Comparison of ENCODE assay signal across 9 cellular contexts in genomic region chr22:29907753-29908515, GRCh38. TPM values are rescaled to one million over a fixed set of nuclear protein-coding genes. Genes with fewer than 3 reads are reported as not detected.
DNase-seq lines count a peak whose midpoint lies in the region; ATAC-seq, FAIRE-seq and TF ChIP-seq lines count a peak whose summit lies in the region.
"Had no signal": no experiment of that assay in that cellular context is flagged by ENCODE, and none has a peak within 500 bp of the region (broad histone marks: within the 10 kb centered on the region; RNA-seq: fewer than 3 reads in every experiment).

No MANE protein-coding gene starts in this region.

- H4K20me1 ChIP-seq in astrocyte (ENCODE audit: insufficient read depth, low read length): peaks cover 44% of the 10 kb centered on the region

- no peak for TF ChIP-seq CTCF in astrocyte (IDR thresholded peaks at IDR 0.05; ENCODE audit: insufficient read depth, low read depth, low read length)

- peak overlapping the region; percentile 49 for H3K27ac ChIP-seq in astrocyte (ENCODE audit: low read depth, low read length)

- H3K9ac ChIP-seq in astrocyte (ENCODE audit: low read length): no peak overlapping the region

- H3K36me3 ChIP-seq in astrocyte (ENCODE audit: insufficient read depth, low read length): no peaks in the 10 kb centered on the region

- intact Hi-C loops in activated naive CD4-positive, alpha-beta T cell treated with anti-CD3 and anti-CD28 coated beads for 36 hours (cut with micrococcal nuclease): no loop called here

- ATAC-seq in HG02973 (IDR thresholded peaks at IDR 0.05; ENCODE audit: unreplicated experiment): no peak

- no peak overlapping the region for H3K4me3 Mint-ChIP-seq in activated naive CD4-positive, alpha-beta T cell treated with anti-CD3 and anti-CD28 coated beads for 36 hours
- peak overlapping the region; percentile 43 for H3K4me3 Mint-ChIP-seq in astrocyte (ENCODE audit: unreplicated experiment)
- H3K4me3 Mint-ChIP-seq: activated naive CD4-positive, alpha-beta T cell treated with anti-CD3 and anti-CD28 coated beads, Interleukin-2, amount 50 U/mL, for 24 hours had no signal

- DNase-seq in activated naive CD4-positive, alpha-beta T cell treated with anti-CD3 and anti-CD28 coated beads for 36 hours: peak; percentile 62
- DNase-seq in activated naive CD4-positive, alpha-beta T cell treated with anti-CD3 and anti-CD28 coated beads, Interleukin-2, amount 50 U/mL, for 16 hours: no peak
- peak; percentile 10 for DNase-seq in NCI-H2196 treated with DMSO at 0.1 percent for 48 hours (lab: John Stamatoyannopoulos, UW; ENCODE audit: unreplicated experiment)
- DNase-seq in astrocyte (ENCODE audit: low read depth): peak; percentile 97
- peak; percentile 54 for DNase-seq in iPS-NIHi11 (ENCODE audit: low spot score)
- peak; percentile 41 for DNase-seq in stimulated activated CD4-positive, alpha-beta T cell treated with anti-CD3 and anti-CD28 coated beads, Interleukin-15, amount 100 ng/mL, for 24 hours
- DNase-seq in T-helper 2 cell: no peak

- CTCF ChIA-PET in activated naive CD4-positive, alpha-beta T cell treated with anti-CD3 and anti-CD28 coated beads for 36 hours (lab: Charles Lee): interaction anchor here (0.6 to 1.8 kb wide), 5 partner anchors 9 to 307 kb away, joined by 3 to 7 read pairs (median 5); no protein-coding TSS in a partner anchor

- no peak overlapping the region for H3K27ac Mint-ChIP-seq in activated naive CD4-positive, alpha-beta T cell treated with anti-CD3 and anti-CD28 coated beads for 36 hours
- H3K27ac Mint-ChIP-seq in astrocyte (ENCODE audit: unreplicated experiment): peak overlapping the region; percentile 79
- H3K27ac Mint-ChIP-seq: activated naive CD4-positive, alpha-beta T cell treated with anti-CD3 and anti-CD28 coated beads, Interleukin-2, amount 50 U/mL, for 24 hours had no signal

- H3K9me3 Mint-ChIP-seq in activated naive CD4-positive, alpha-beta T cell treated with anti-CD3 and anti-CD28 coated beads for 36 hours: no peaks in the 10 kb centered on the region
- H3K9me3 Mint-ChIP-seq in astrocyte (ENCODE audit: unreplicated experiment): no peaks in the 10 kb centered on the region
- H3K9me3 Mint-ChIP-seq: activated naive CD4-positive, alpha-beta T cell treated with anti-CD3 and anti-CD28 coated beads, Interleukin-2, amount 50 U/mL, for 24 hours had no signal

- no peak overlapping the region for H2AFZ ChIP-seq in astrocyte (ENCODE audit: low read depth, low read length)

- H3K27me3 ChIP-seq in astrocyte (ENCODE audit: insufficient read depth, low read length): no peaks in the 10 kb centered on the region

- H3K79me2 ChIP-seq in astrocyte (ENCODE audit: insufficient read depth, low read length): peaks cover 80% of the 10 kb centered on the region

- H3K27me3 Mint-ChIP-seq in activated naive CD4-positive, alpha-beta T cell treated with anti-CD3 and anti-CD28 coated beads for 36 hours (ENCODE audit: low read depth): no peaks in the 10 kb centered on the region
- no peaks in the 10 kb centered on the region for H3K27me3 Mint-ChIP-seq in astrocyte (ENCODE audit: low read depth, unreplicated experiment)
- H3K27me3 Mint-ChIP-seq: activated naive CD4-positive, alpha-beta T cell treated with anti-CD3 and anti-CD28 coated beads, Interleukin-2, amount 50 U/mL, for 24 hours had no signal

- H3K36me3 Mint-ChIP-seq in activated naive CD4-positive, alpha-beta T cell treated with anti-CD3 and anti-CD28 coated beads for 36 hours (ENCODE audit: low read depth): no peaks in the 10 kb centered on the region
- no peaks in the 10 kb centered on the region for H3K36me3 Mint-ChIP-seq in astrocyte (ENCODE audit: low read depth, unreplicated experiment)
- H3K36me3 Mint-ChIP-seq: activated naive CD4-positive, alpha-beta T cell treated with anti-CD3 and anti-CD28 coated beads, Interleukin-2, amount 50 U/mL, for 24 hours had no signal

- H3K9me3 ChIP-seq in astrocyte (ENCODE audit: insufficient read depth, low read depth, low read length): no peaks in the 10 kb centered on the region

- H3K4me2 ChIP-seq in astrocyte (ENCODE audit: low read length): peak overlapping the region; percentile 67

- peak; percentile 81 for FAIRE-seq in astrocyte (lab: Jason Lieb, UNC)

- H3K4me1 Mint-ChIP-seq in activated naive CD4-positive, alpha-beta T cell treated with anti-CD3 and anti-CD28 coated beads for 36 hours (ENCODE audit: low read depth): peaks cover 51% of the 10 kb centered on the region
- H3K4me1 Mint-ChIP-seq in astrocyte (ENCODE audit: low read depth, unreplicated experiment): peaks cover 40% of the 10 kb centered on the region

- H3K4me1 ChIP-seq in astrocyte (ENCODE audit: insufficient read depth, low read length): peaks cover 21% of the 10 kb centered on the region

- no peak overlapping the region for H3K4me3 ChIP-seq in astrocyte (ENCODE audit: insufficient read depth, low read depth, low read length)

RNA-seq across cellular contexts. Expression of gene MTMR3, which starts 25.0 kb away (rescaled TPM):
- 10 to 100 TPM; 26.0 to 27.1 TPM for total RNA-seq in activated naive CD4-positive, alpha-beta T cell treated with anti-CD3 and anti-CD28 coated beads for 36 hours
- total RNA-seq in astrocyte: 37.3 and 41.0 TPM in 2 replicates

Comparison
In these comparisons a context has a peak if more than half of its experiments do, and no peak if none do; other contexts are left out.
1. DNase-seq: peak in activated naive CD4-positive, alpha-beta T cell treated with anti-CD3 and anti-CD28 coated beads for 36 hours (single experiment), NCI-H2196 treated with DMSO at 0.1 percent for 48 hours (single experiment), astrocyte (single experiment), iPS-NIHi11 (single experiment) and stimulated activated CD4-positive, alpha-beta T cell treated with anti-CD3 and anti-CD28 coated beads, Interleukin-15, amount 100 ng/mL, for 24 hours (single experiment); none in activated naive CD4-positive, alpha-beta T cell treated with anti-CD3 and anti-CD28 coated beads, Interleukin-2, amount 50 U/mL, for 16 hours (single experiment) and T-helper 2 cell (0 of 5).